Comparison of ENCODE assay signal across 28 cellular contexts in genomic region chr3:61613666-61614065, GRCh38. TPM values are rescaled to one million over a fixed set of nuclear protein-coding genes. Genes with fewer than 3 reads are reported as not detected.
"Had no signal": no experiment of that assay in that cellular context is flagged by ENCODE, and none has a peak within 500 bp of the region (broad histone marks: within the 10 kb centered on the region; RNA-seq: fewer than 3 reads in every experiment).

No MANE protein-coding gene starts in this region.

- H3K9ac ChIP-seq: SK-N-SH had no signal

- H3K4me3 Mint-ChIP-seq: activated CD8-positive, alpha-beta T cell treated with anti-CD3 and anti-CD28 coated beads for 36 hours; activated naive CD4-positive, alpha-beta T cell treated with anti-CD3 and anti-CD28 coated beads, Interleukin-2, amount 50 U/mL, for 24 hours; brain had no signal

- H3K4me1 Mint-ChIP-seq: activated naive CD4-positive, alpha-beta T cell treated with anti-CD3 and anti-CD28 coated beads, Interleukin-2, amount 50 U/mL, for 24 hours had no signal

- H3K9me2 ChIP-seq: SK-N-SH had no signal

- H3K27me3 ChIP-seq: ascending aorta, cardiac muscle cell, MG63, Peyer's patch, SJCRH30 had no signal

- DNase-seq: activated CD4-positive, alpha-beta T cell treated with anti-CD3 and anti-CD28 coated beads for 4 hours; activated CD8-positive, alpha-beta memory T cell treated with anti-CD3 and anti-CD28 coated beads, Interleukin-2, amount 50 U/mL, for 48 hours; activated CD8-positive, alpha-beta T cell treated with anti-CD3 and anti-CD28 coated beads for 36 hours; activated effector memory CD4-positive, alpha-beta T cell treated with Interleukin-2 at 50 U/mL for 16 hours; activated naive CD4-positive, alpha-beta T cell; activated T-cell treated with anti-CD3 and anti-CD28 coated beads, Interleukin-2, amount 50 U/mL, for 1 hour; amniotic stem cell; KG1; MG63; MV-4-11; NCI-H1105; NCI-H1436; NCI-H1694 treated with DMSO at 0.1 percent for 48 hours; NCI-H2029 treated with DMSO at 0.1 percent for 48 hours; NCI-H345; NCI-H510A; NCI-H69; Peyer's patch; Right ventricle myocardium superior; SJCRH30; SK-N-SH; T-helper 1 cell had no signal

- H3K36me3 Mint-ChIP-seq: activated naive CD4-positive, alpha-beta T cell treated with anti-CD3 and anti-CD28 coated beads, Interleukin-2, amount 50 U/mL, for 24 hours had no signal

- H3K4me2 ChIP-seq: SK-N-SH had no signal

- H3K9me3 ChIP-seq: ascending aorta, MG63, Peyer's patch, SJCRH30, SK-N-SH had no signal

- H3K27me3 Mint-ChIP-seq: activated CD8-positive, alpha-beta T cell treated with anti-CD3 and anti-CD28 coated beads for 36 hours; brain had no signal

- H3K27ac Mint-ChIP-seq: activated CD8-positive, alpha-beta T cell treated with anti-CD3 and anti-CD28 coated beads for 36 hours; activated naive CD4-positive, alpha-beta T cell treated with anti-CD3 and anti-CD28 coated beads, Interleukin-2, amount 50 U/mL, for 24 hours had no signal

- ATAC-seq: activated CD8-positive, alpha-beta T cell treated with anti-CD3 and anti-CD28 coated beads for 36 hours had no signal

- H3K9me3 Mint-ChIP-seq: activated naive CD4-positive, alpha-beta T cell treated with anti-CD3 and anti-CD28 coated beads, Interleukin-2, amount 50 U/mL, for 24 hours had no signal

- H3K27ac ChIP-seq: ascending aorta, cardiac muscle cell, Peyer's patch, RWPE1, SJCRH30, VCaP had no signal

- H3K36me3 ChIP-seq: ascending aorta, cardiac muscle cell, MG63, Peyer's patch, SJCRH30 had no signal

- H3K4me3 ChIP-seq: ascending aorta, cardiac muscle cell, MG63, Peyer's patch, SJCRH30 had no signal

- H3K4me1 ChIP-seq: SJCRH30 had no signal

RNA-seq across cellular contexts. Expression of gene PTPRG, which starts 52.3 kb away (rescaled TPM):
- total RNA-seq: activated CD8-positive, alpha-beta T cell treated with anti-CD3 and anti-CD28 coated beads for 36 hours had no signal
